In the genomic region with DNA sequence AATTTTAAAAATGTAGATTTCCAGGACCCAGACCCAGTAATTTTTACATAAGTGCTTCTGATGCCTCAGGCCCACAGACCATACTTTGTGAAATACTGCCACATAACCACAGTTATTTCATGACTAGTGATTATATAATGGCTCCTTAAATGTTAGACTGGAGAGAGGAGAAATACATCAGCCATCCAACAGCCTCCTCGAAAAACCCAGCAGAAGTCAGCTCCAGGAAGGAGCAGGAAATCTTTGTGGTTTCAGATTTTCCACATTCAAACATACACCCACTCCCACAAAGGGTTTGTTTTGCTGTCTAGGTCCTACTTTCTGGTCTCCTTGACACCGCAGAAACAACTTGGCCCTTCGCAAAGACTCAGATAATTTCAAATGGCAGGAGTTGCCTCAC, we compare ENCODE assay signal across 18 cellular contexts.
DNase-seq lines count a peak whose midpoint lies in the region; ATAC-seq, FAIRE-seq and TF ChIP-seq lines count a peak whose summit lies in the region.
"Had no signal": no experiment of that assay in that cellular context is flagged by ENCODE, and none has a peak within 500 bp of the region (broad histone marks: within the 10 kb centered on the region; RNA-seq: fewer than 3 reads in every experiment).

No MANE protein-coding gene starts in this region.

- DNase-seq in right cardiac atrium, result no peak
- DNase-seq in left ventricle myocardium superior, result no peak
- peak; percentile 53 for DNase-seq in MV-4-11 (lab: John Stamatoyannopoulos, UW)
- peak; percentile 47 for DNase-seq in fibroblast of peridontal ligament (ENCODE audit: extremely low read depth)
- DNase-seq in NCI-H2029 treated with DMSO at 0.1 percent for 48 hours (lab: John Stamatoyannopoulos, UW), result no peak
- no peak for DNase-seq in RKO (ENCODE audit: low spot score)
- no peak for DNase-seq in kidney
- DNase-seq: CD8-positive, alpha-beta T cell; COR-L47; DMS153; DMS79 treated with DMSO at 0.1 percent for 48 hours; EL; H9 had no signal

- intact Hi-C loops in right cardiac atrium (cut with DNase I) (no loop called here), left ventricle myocardium superior (cut with micrococcal nuclease) (no loop called here), kidney (cut with DNase I) (no loop called here)

- H3K9me3 ChIP-seq in right cardiac atrium (ENCODE audit: control insufficient read depth, low read length) (no peaks in the 10 kb centered on the region), kidney (ENCODE audit: control insufficient read depth in 1 of 2, low read length in 2 of 2) (no peaks in the 10 kb centered on the region)
- H3K9me3 ChIP-seq: A549 had no signal

- H3K27ac ChIP-seq in right cardiac atrium (ENCODE audit: low read length) (peak overlapping the region; percentile 45), kidney (ENCODE audit: low read depth in 2 of 2, low read length in 2 of 2) (no peak overlapping the region)
- H3K27ac ChIP-seq: A549 had no signal

- ATAC-seq in right cardiac atrium, result no peak
- no peak for ATAC-seq in left ventricle myocardium superior
- ATAC-seq: A549; CD8-positive, alpha-beta T cell; GM23338 had no signal

- 60% methylated on average over 3 of the region's 3 CpGs for WGBS in right cardiac atrium

- H3K4me1 ChIP-seq in right cardiac atrium (ENCODE audit: control insufficient read depth, insufficient read depth, low read length) (peaks cover 3% of the 10 kb centered on the region), kidney (ENCODE audit: control insufficient read depth in 1 of 2, insufficient read depth in 1 of 2, low read depth in 1 of 2, low read length in 2 of 2) (no peaks in the 10 kb centered on the region)
- H3K4me1 ChIP-seq: A549 had no signal

- no peak for FAIRE-seq in kidney (lab: Jason Lieb, UNC)
- FAIRE-seq: A549, D721Med, G401.6, GM12891 had no signal

- H3K4me3 ChIP-seq in right cardiac atrium (ENCODE audit: low read length) (no peak overlapping the region), kidney (ENCODE audit: low read length in 2 of 2) (no peak overlapping the region)
- H3K4me3 ChIP-seq: A549, GM23338 had no signal

- H3K36me3 ChIP-seq in kidney (ENCODE audit: control insufficient read depth in 1 of 2, insufficient read depth in 2 of 2, low read length in 2 of 2), result no peaks in the 10 kb centered on the region

- H3K27me3 ChIP-seq in right cardiac atrium (ENCODE audit: control insufficient read depth, insufficient read depth), result no peaks in the 10 kb centered on the region

- no peak for TF ChIP-seq CTCF in kidney (IDR thresholded peaks at IDR 0.05; ENCODE audit: borderline replicate concordance, extremely low read depth, insufficient read depth)

- H3K9ac ChIP-seq in kidney (ENCODE audit: low read length in 2 of 2), result no peak overlapping the region

Comparison
In these comparisons a context has a peak if more than half of its experiments do, and no peak if none do; other contexts are left out.
1. DNase-seq: peak in MV-4-11 (single experiment) and fibroblast of peridontal ligament (single experiment); none in right cardiac atrium (0 of 3), left ventricle myocardium superior (single experiment), NCI-H2029 treated with DMSO at 0.1 percent for 48 hours (single experiment), RKO (single experiment) and kidney (single experiment).